In the genomic region with DNA sequence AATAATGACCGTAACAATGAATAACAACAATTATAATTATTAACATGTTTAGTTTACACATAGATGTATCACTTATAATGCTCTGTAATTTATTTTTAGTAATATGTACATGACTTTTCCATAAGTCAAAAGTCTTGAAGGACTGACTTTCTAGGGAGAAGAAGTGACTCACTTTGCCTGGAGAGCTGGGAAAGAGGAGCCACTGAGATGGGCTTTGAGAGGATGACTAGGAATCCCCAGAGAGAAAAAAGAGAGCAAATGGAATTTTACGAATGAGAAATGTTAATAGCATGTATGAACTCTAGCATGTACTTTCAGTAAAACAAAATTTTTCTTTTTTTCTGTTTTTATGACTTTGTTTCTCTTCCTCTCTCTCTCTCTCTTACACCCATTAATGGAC, we compare ENCODE assay signal across 14 cellular contexts.
"Had no signal": no experiment of that assay in that cellular context is flagged by ENCODE, and none has a peak within 500 bp of the region (broad histone marks: within the 10 kb centered on the region; RNA-seq: fewer than 3 reads in every experiment).

No MANE protein-coding gene starts in this region.

- H3K9me3 ChIP-seq: colonic mucosa, gastroesophageal sphincter, heart right ventricle, sigmoid colon, thyroid gland had no signal

- H3K36me3 ChIP-seq: colonic mucosa, gastroesophageal sphincter, heart right ventricle, sigmoid colon, thyroid gland had no signal

- H3K27ac Mint-ChIP-seq: activated naive CD4-positive, alpha-beta T cell treated with anti-CD3 and anti-CD28 coated beads, Interleukin-2, amount 50 U/mL, for 72 hours; endodermal cell; natural killer cell treated with Interleukin-12 subunit alpha and Interleukin-12 subunit beta and Interleukin-15 and Interleukin-18, amount 100 ng/mL, for 72 hours; stimulated activated naive B cell treated with anti-CD40 and anti-IgM and Interleukin-4, amounts not matched to agents 10 μg/mL and 1 μg/mL and 100 μg/mL, for 72 hours had no signal

- H3K4me1 ChIP-seq: colonic mucosa, gastroesophageal sphincter, heart right ventricle, sigmoid colon had no signal

- H3K9me3 Mint-ChIP-seq: activated naive CD4-positive, alpha-beta T cell treated with anti-CD3 and anti-CD28 coated beads, Interleukin-2, amount 50 U/mL, for 72 hours; endodermal cell; natural killer cell treated with Interleukin-12 subunit alpha and Interleukin-12 subunit beta and Interleukin-15 and Interleukin-18, amount 100 ng/mL, for 72 hours; stimulated activated naive B cell treated with anti-CD40 and anti-IgM and Interleukin-4, amounts not matched to agents 10 μg/mL and 1 μg/mL and 100 μg/mL, for 72 hours had no signal

- H3K4me1 Mint-ChIP-seq: endodermal cell; stimulated activated naive B cell treated with anti-CD40 and anti-IgM and Interleukin-4, amounts not matched to agents 10 μg/mL and 1 μg/mL and 100 μg/mL, for 72 hours had no signal

- FAIRE-seq: urothelium cell line had no signal

- DNase-seq: activated CD4-positive, CD25-positive, alpha-beta regulatory T cell treated with anti-CD3 and anti-CD28 coated beads, Interleukin-2, amount 50 U/mL, for 72 hours; activated gamma-delta T cell treated with Interleukin-2 at 50 U/mL for 16 hours; caudate nucleus; colonic mucosa; endodermal cell; heart right ventricle; left cardiac atrium; sigmoid colon; stimulated activated naive B cell treated with anti-CD40 and anti-IgM and Interleukin-4, amounts not matched to agents 10 μg/mL and 1 μg/mL and 100 μg/mL, for 72 hours; thyroid gland had no signal

- H3K27me3 ChIP-seq: gastroesophageal sphincter, heart right ventricle, sigmoid colon, thyroid gland had no signal

- H3K27ac ChIP-seq: colonic mucosa, gastroesophageal sphincter, heart right ventricle, sigmoid colon, thyroid gland had no signal

- H3K36me3 Mint-ChIP-seq: activated naive CD4-positive, alpha-beta T cell treated with anti-CD3 and anti-CD28 coated beads, Interleukin-2, amount 50 U/mL, for 72 hours; natural killer cell treated with Interleukin-12 subunit alpha and Interleukin-12 subunit beta and Interleukin-15 and Interleukin-18, amount 100 ng/mL, for 72 hours; stimulated activated naive B cell treated with anti-CD40 and anti-IgM and Interleukin-4, amounts not matched to agents 10 μg/mL and 1 μg/mL and 100 μg/mL, for 72 hours had no signal

- H3K4me3 ChIP-seq: colonic mucosa, gastroesophageal sphincter, heart right ventricle, sigmoid colon, thyroid gland had no signal

- H3K4me3 Mint-ChIP-seq: endodermal cell; natural killer cell treated with Interleukin-12 subunit alpha and Interleukin-12 subunit beta and Interleukin-15 and Interleukin-18, amount 100 ng/mL, for 72 hours; stimulated activated naive B cell treated with anti-CD40 and anti-IgM and Interleukin-4, amounts not matched to agents 10 μg/mL and 1 μg/mL and 100 μg/mL, for 72 hours had no signal
